ENCODE assay signal across 9 cellular contexts in genomic region chr7:66043681-66044497, GRCh38. TPM values are rescaled to one million over a fixed set of nuclear protein-coding genes. Genes with fewer than 3 reads are reported as not detected.
A peak's percentile ranks its signal among the peaks of the same experiment; 100 is the strongest.
DNase-seq lines count a peak whose midpoint lies in the region; ATAC-seq and TF ChIP-seq lines count a peak whose summit lies in the region.
"Had no signal": no experiment of that assay in that cellular context is flagged by ENCODE, and none has a peak within 500 bp of the region (broad histone marks: within the 10 kb centered on the region; RNA-seq: fewer than 3 reads in every experiment).

No MANE protein-coding gene starts in this region.

- H3K4me1 ChIP-seq in right lobe of liver: peaks cover 0 to 4% (median 2%) of the 10 kb centered on the region in 4 donors

- H3K27me3 ChIP-seq in right lobe of liver (no peaks in the 10 kb centered on the region), MG63 (no peaks in the 10 kb centered on the region)

- peak overlapping the region in 2 of 3 donors; percentile 81 to 95 for H3K27ac ChIP-seq in right lobe of liver
- H3K27ac ChIP-seq: A549 had no signal

- no peaks in the 10 kb centered on the region for H3K9me3 Mint-ChIP-seq in T-helper 1 cell treated with Interleukin-12 subunit alpha and Interleukin-12 subunit beta and Interleukin-4 antibody, amounts not matched to agents 30 μg/mL and 1 μg/mL, for 36 hours

- peak; percentile 75 for TF ChIP-seq POLR2A in right lobe of liver (IDR thresholded peaks at IDR 0.05)

- 6% methylated on average over 19 of the region's 49 CpGs for WGBS in right lobe of liver (ENCODE audit: insufficient coverage, low coverage, low lambda C conversion rate, missing lambda C conversion rate)

- H3K9me3 ChIP-seq in right lobe of liver (no peaks in the 10 kb centered on the region), MG63 (no peaks in the 10 kb centered on the region)
- H3K9me3 ChIP-seq: A549 had no signal

- peaks cover 15% of the 10 kb centered on the region for H3K27me3 Mint-ChIP-seq in T-helper 1 cell treated with Interleukin-12 subunit alpha and Interleukin-12 subunit beta and Interleukin-4 antibody, amounts not matched to agents 30 μg/mL and 1 μg/mL, for 36 hours (ENCODE audit: low read depth)

- no peak for TF ChIP-seq CTCF in right lobe of liver (IDR thresholded peaks at IDR 0.05)

- H3K27ac Mint-ChIP-seq in T-helper 1 cell treated with Interleukin-12 subunit alpha and Interleukin-12 subunit beta and Interleukin-4 antibody, amounts not matched to agents 30 μg/mL and 1 μg/mL, for 36 hours: no peak overlapping the region

- peaks cover 3% of the 10 kb centered on the region for H3K4me1 Mint-ChIP-seq in T-helper 1 cell treated with Interleukin-12 subunit alpha and Interleukin-12 subunit beta and Interleukin-4 antibody, amounts not matched to agents 30 μg/mL and 1 μg/mL, for 36 hours (ENCODE audit: low read depth)

- intact Hi-C loops in right lobe of liver (cut with DNase I): no loop called here

- H3K36me3 ChIP-seq in right lobe of liver (no peaks in the 10 kb centered on the region), MG63 (no peaks in the 10 kb centered on the region)

- H3K4me3 Mint-ChIP-seq in T-helper 1 cell treated with Interleukin-12 subunit alpha and Interleukin-12 subunit beta and Interleukin-4 antibody, amounts not matched to agents 30 μg/mL and 1 μg/mL, for 36 hours: peak overlapping the region; percentile 37

- H3K4me3 ChIP-seq in right lobe of liver: peak overlapping the region; percentile 41 to 61 (median 59)
- no peak overlapping the region for H3K4me3 ChIP-seq in MG63
- H3K4me3 ChIP-seq: A549 had no signal

- H3K36me3 Mint-ChIP-seq in T-helper 1 cell treated with Interleukin-12 subunit alpha and Interleukin-12 subunit beta and Interleukin-4 antibody, amounts not matched to agents 30 μg/mL and 1 μg/mL, for 36 hours (ENCODE audit: low read depth): no peaks in the 10 kb centered on the region

- DNase-seq in NCI-H2029 treated with DMSO at 0.1 percent for 48 hours (lab: John Stamatoyannopoulos, UW) (peak; percentile 9), NCI-H2029 (lab: John Stamatoyannopoulos, UW) (no peak), dermis blood vessel endothelial cell (peak; percentile 56), right lobe of liver (peak; percentile 72 to 85 (median 80)), SKM-1 (lab: John Stamatoyannopoulos, UW; ENCODE audit: unreplicated experiment) (no peak), MG63 (no peak)
- peak; percentile 32 for DNase-seq in stimulated activated CD4-positive, alpha-beta T cell treated with anti-CD3 and anti-CD28 coated beads, Interleukin-4, amount 100 ng/mL, for 1 hour

- ATAC-seq in right lobe of liver: peak; percentile 84 to 90 (median 87)

RNA-seq across cellular contexts. Expression of gene ASL, which starts 31.7 kb away (rescaled TPM):
- total RNA-seq in dermis blood vessel endothelial cell (82.4 and 96.9 TPM in 2 replicates), right lobe of liver (100 to 1,000 TPM; 161 to 356 (median 220) TPM)
- total RNA-seq in MG63 (2014; rRNA removed; shearing (Covaris generic); ENCODE audit: low replicate concordance): 18.4 and 31.4 TPM in 2 replicates

Comparison
In these comparisons a context has a peak if more than half of its experiments do, and no peak if none do; other contexts are left out.
1. DNase-seq: peak in NCI-H2029 treated with DMSO at 0.1 percent for 48 hours (single experiment), dermis blood vessel endothelial cell (single experiment), right lobe of liver (3 of 3) and stimulated activated CD4-positive, alpha-beta T cell treated with anti-CD3 and anti-CD28 coated beads, Interleukin-4, amount 100 ng/mL, for 1 hour (single experiment); none in NCI-H2029 (single experiment), SKM-1 (single experiment) and MG63 (single experiment).